ENCODE assay signal across 8 cellular contexts in the genomic region with DNA sequence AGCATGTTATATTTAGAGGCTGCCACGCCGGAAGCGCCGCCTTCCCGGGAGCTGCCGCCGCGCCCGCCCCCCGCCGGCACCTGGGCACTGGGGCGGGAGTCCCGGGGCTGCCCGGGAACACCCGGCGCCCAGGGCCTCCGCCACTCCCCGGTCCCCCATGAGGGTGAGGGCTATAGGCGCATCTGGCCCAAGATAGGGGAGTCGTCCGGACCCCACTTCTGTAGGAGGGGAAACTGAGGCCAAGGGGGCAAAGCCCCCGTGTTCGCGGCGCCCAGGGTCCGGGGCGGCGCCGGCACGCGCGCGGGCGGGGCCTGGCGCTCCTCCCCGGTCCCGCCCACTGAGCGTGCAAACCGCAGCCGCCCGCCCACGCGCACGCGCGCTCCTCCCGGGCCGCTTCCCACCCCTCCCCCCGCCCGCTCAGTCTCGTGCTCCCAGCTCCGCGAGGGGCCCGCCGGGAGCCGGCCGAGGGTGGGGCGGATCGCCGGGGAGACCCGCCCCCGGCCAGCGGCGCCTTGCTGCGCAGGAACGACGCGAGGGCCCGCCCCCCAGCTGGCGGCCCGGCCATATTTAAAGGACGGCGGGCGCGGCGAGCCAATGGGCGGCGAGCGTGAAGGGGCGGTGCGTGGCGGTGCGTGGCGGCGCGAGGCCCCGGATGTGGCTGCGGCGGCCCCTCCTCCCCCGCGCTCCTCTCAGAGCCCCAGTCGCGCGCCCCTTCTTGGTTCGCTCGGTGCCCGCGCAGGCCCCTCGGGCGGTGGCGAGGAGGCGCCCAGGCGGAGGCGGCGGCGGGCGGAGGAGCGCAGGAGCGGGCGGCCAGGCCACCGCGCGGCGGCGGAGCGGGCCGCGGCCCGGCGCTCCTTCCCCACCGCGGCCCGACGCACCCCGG. TPM values are rescaled to one million over a fixed set of nuclear protein-coding genes. Genes with fewer than 3 reads are reported as not detected.
DNase-seq lines count a peak whose midpoint lies in the region; ATAC-seq and TF ChIP-seq lines count a peak whose summit lies in the region.

TSS of gene LSM14B (plus strand) at position 700 of the 883 bp plus-strand sequence. CDS start 192 bp downstream, outside the sequence.

- peak; percentile 99 for DNase-seq in GM06990 (ENCODE audit: extremely low read depth, insufficient read length)
- DNase-seq in NCI-H1048 (lab: John Stamatoyannopoulos, UW) = peak; percentile 87
- peak; percentile 50 for DNase-seq in SK-N-MC (ENCODE audit: low read depth, low spot score)
- DNase-seq in activated naive CD4-positive, alpha-beta T cell treated with anti-CD3 and anti-CD28 coated beads, Interleukin-2, amount 10 ng/mL, durations not matched to agents 7 days and 5 days = peak; percentile 95
- DNase-seq in non-pigmented ciliary epithelial cell (ENCODE audit: low read depth) = peak; percentile 60
- DNase-seq in substantia nigra (lab: John Stamatoyannopoulos, UW) = peak; percentile 69 to 97 (median 93)

- H3K27me3 ChIP-seq in GM06990 (replicated peaks; ENCODE audit: control insufficient read depth, insufficient read depth, low read length) (no peaks in the 10 kb centered on the region), gastroesophageal sphincter (peaks cover 24% of the 10 kb centered on the region)

- TF ChIP-seq EP300 in gastroesophageal sphincter (IDR thresholded peaks at IDR 0.05) = no peak

- H3K4me3 Mint-ChIP-seq in activated naive CD4-positive, alpha-beta T cell treated with anti-CD3 and anti-CD28 coated beads, Interleukin-2, amount 10 ng/mL, durations not matched to agents 7 days and 5 days = peak within 1 kb of the TSS; percentile 86

- no peak for TF ChIP-seq CTCF in GM06990 (IDR thresholded peaks at IDR 0.05; ENCODE audit: insufficient read depth, low read length, poor library complexity, severe bottlenecking)
- TF ChIP-seq CTCF in gastroesophageal sphincter (IDR thresholded peaks at IDR 0.05) = peak in 2 of 4 experiments; percentile 6 to 13

- peaks cover 0 to 46% (median 13%) of the 10 kb centered on the region in 3 donors for H3K4me1 ChIP-seq in gastroesophageal sphincter

- peaks cover 4% of the 10 kb centered on the region for H3K27me3 Mint-ChIP-seq in activated naive CD4-positive, alpha-beta T cell treated with anti-CD3 and anti-CD28 coated beads, Interleukin-2, amount 10 ng/mL, durations not matched to agents 7 days and 5 days

- peaks cover 11% of the 10 kb centered on the region for H3K36me3 ChIP-seq in GM06990 (ENCODE audit: control insufficient read depth, insufficient read depth, low read length)
- H3K36me3 ChIP-seq in SK-N-MC (ENCODE audit: insufficient read depth, low read length) = peaks cover 33% of the 10 kb centered on the region
- H3K36me3 ChIP-seq in gastroesophageal sphincter = peaks cover 0 to 27% of the 10 kb centered on the region in 2 donors

- H3K4me3 ChIP-seq in GM06990 (replicated peaks; ENCODE audit: low read depth, low read length) = peak within 1 kb of the TSS; percentile 84
- peak within 1 kb of the TSS; percentile 89 for H3K4me3 ChIP-seq in SK-N-MC
- peak within 1 kb of the TSS; percentile 75 to 84 for H3K4me3 ChIP-seq in gastroesophageal sphincter

- peak; percentile 53 to 63 for TF ChIP-seq POLR2A in gastroesophageal sphincter (IDR thresholded peaks at IDR 0.05)

- WGBS in gastroesophageal sphincter (ENCODE audit: low coverage in 1 of 2), 2 donors = no CpG with 5 or more reads among the region's 125 CpGs

- ATAC-seq in HG02571 (IDR thresholded peaks at IDR 0.05; ENCODE audit: unreplicated experiment) = peak; percentile 71
- ATAC-seq in gastroesophageal sphincter = peak; percentile 94

- CTCF ChIA-PET in activated naive CD4-positive, alpha-beta T cell treated with anti-CD3 and anti-CD28 coated beads, Interleukin-2, amount 10 ng/mL, durations not matched to agents 7 days and 5 days (lab: Charles Lee) = interaction anchor here (0.7 to 1.4 kb wide), 2 partner anchors 55 to 111 kb away, joined by 3 to 4 read pairs; no protein-coding TSS in a partner anchor

- peaks cover 60% of the 10 kb centered on the region for H3K4me1 Mint-ChIP-seq in activated naive CD4-positive, alpha-beta T cell treated with anti-CD3 and anti-CD28 coated beads, Interleukin-2, amount 10 ng/mL, durations not matched to agents 7 days and 5 days

- no peaks in the 10 kb centered on the region for H3K9me3 Mint-ChIP-seq in activated naive CD4-positive, alpha-beta T cell treated with anti-CD3 and anti-CD28 coated beads, Interleukin-2, amount 10 ng/mL, durations not matched to agents 7 days and 5 days

- H3K27ac Mint-ChIP-seq in activated naive CD4-positive, alpha-beta T cell treated with anti-CD3 and anti-CD28 coated beads, Interleukin-2, amount 10 ng/mL, durations not matched to agents 7 days and 5 days = peak within 1 kb of the TSS; percentile 94

- peak within 1 kb of the TSS; percentile 84 for H3K9ac ChIP-seq in SK-N-MC (ENCODE audit: insufficient read length)

- H3K27ac ChIP-seq in SK-N-MC (peak within 1 kb of the TSS; percentile 94), gastroesophageal sphincter (peak within 1 kb of the TSS; percentile 94 to 99 (median 98)), substantia nigra (ENCODE audit: low read depth, low read length, poor library complexity, severe bottlenecking) (peak within 1 kb of the TSS; percentile 83)

- peaks cover 23% of the 10 kb centered on the region for H3K36me3 Mint-ChIP-seq in activated naive CD4-positive, alpha-beta T cell treated with anti-CD3 and anti-CD28 coated beads, Interleukin-2, amount 10 ng/mL, durations not matched to agents 7 days and 5 days

- H3K9me3 ChIP-seq in SK-N-MC (ENCODE audit: low read depth, low read length) (no peaks in the 10 kb centered on the region), gastroesophageal sphincter (no peaks in the 10 kb centered on the region)

RNA-seq across cellular contexts. Expression of gene LSM14B, which starts in this region (rescaled TPM):
- total RNA-seq in gastroesophageal sphincter = 10 to 100 TPM; 23.6 to 38.4 (median 35.3) TPM

Comparison
In these comparisons a context has a peak if more than half of its experiments do, and no peak if none do; other contexts are left out.
1. Peak in every context shown above with its lines: DNase-seq, ATAC-seq, H3K4me3 ChIP-seq and H3K27ac ChIP-seq.